ENCODE assay signal across 13 cellular contexts in genomic region chr1:61638296-61638695, GRCh38.
DNase-seq lines count a peak whose midpoint lies in the region; ATAC-seq and TF ChIP-seq lines count a peak whose summit lies in the region.
"Had no signal": no experiment of that assay in that cellular context is flagged by ENCODE, and none has a peak within 500 bp of the region (broad histone marks: within the 10 kb centered on the region; RNA-seq: fewer than 3 reads in every experiment).

No MANE protein-coding gene starts in this region.

- peak; percentile 63 for TF ChIP-seq EP300 in ovary (IDR thresholded peaks at IDR 0.05)

- H2AFZ ChIP-seq in ACC112 (ENCODE audit: low read length, unreplicated experiment): no peak overlapping the region

- H3K36me3 ChIP-seq in ACC112 (ENCODE audit: insufficient read depth, low read length): no peaks in the 10 kb centered on the region
- H3K36me3 ChIP-seq in ovary: no peaks in the 10 kb centered on the region

- no peak for TF ChIP-seq POLR2A in ovary (IDR thresholded peaks at IDR 0.05)

- H3K27me3 ChIP-seq in ACC112 (ENCODE audit: insufficient read depth, low read length) (no peaks in the 10 kb centered on the region), ovary (no peaks in the 10 kb centered on the region)
- H3K27me3 ChIP-seq: foreskin keratinocyte had no signal

- H3K4me3 ChIP-seq in ACC112 (ENCODE audit: low read depth, low read length) (no peak overlapping the region), ovary (no peak overlapping the region)

- TF ChIP-seq CTCF in ovary (IDR thresholded peaks at IDR 0.05): no peak

- H3K79me2 ChIP-seq in ACC112 (ENCODE audit: control insufficient read depth, insufficient read depth, low read length, unreplicated experiment): no peaks in the 10 kb centered on the region

- peak; percentile 98 for DNase-seq in fibroblast of the conjunctiva (ENCODE audit: low read depth)
- DNase-seq in ovary: peak in 1 of 5 donors; percentile 34
- DNase-seq in HuH-7 (ENCODE audit: low spot score): no peak
- DNase-seq in NCI-H1105 (lab: John Stamatoyannopoulos, UW): no peak
- DNase-seq: activated CD8-positive, alpha-beta memory T cell treated with anti-CD3 and anti-CD28 coated beads for 24 hours; DMS79 treated with DMSO at 0.1 percent for 48 hours; foreskin keratinocyte; T1000 had no signal

- ATAC-seq in SK-N-SH treated with all-trans-retinoic acid at 6 μM for 48 hours (peak; percentile 67), HG03095 (IDR thresholded peaks at IDR 0.05; ENCODE audit: unreplicated experiment) (no peak), HG02678 (IDR thresholded peaks at IDR 0.05; ENCODE audit: unreplicated experiment) (no peak)
- ATAC-seq: foreskin keratinocyte, Panc1 had no signal

- intact Hi-C loops in ovary (cut with DNase I): loop anchor here in 2 of 4 donors (5.0 kb wide), 2 partner anchors 186 to 586 kb away; no protein-coding TSS in a partner anchor

- H3K27ac ChIP-seq in ACC112 (ENCODE audit: low read depth, low read length) (peak overlapping the region; percentile 45), ovary (peak overlapping the region in 1 of 2 donors; percentile 53)
- H3K27ac ChIP-seq: foreskin keratinocyte had no signal

- H3K4me1 ChIP-seq in ACC112 (ENCODE audit: control insufficient read depth, insufficient read depth, low read length, unreplicated experiment) (peaks cover 8% of the 10 kb centered on the region), ovary (ENCODE audit: insufficient read depth) (peaks cover 18% of the 10 kb centered on the region)
- H3K4me1 ChIP-seq: foreskin keratinocyte had no signal

- H3K9me3 ChIP-seq in ovary: no peaks in the 10 kb centered on the region

- 9 to 20% (median 18%) methylated on average over 2 of the region's 2 CpGs for WGBS in ovary, 3 donors

TF ChIP-seq in SK-N-SH treated with all-trans-retinoic acid at 6 μM for 48 hours, 23 proteins besides CTCF, POLR2A, EP300 and RAD21:
- TF ChIP-seq CREB5 (CRISPR knock-in tag; IDR thresholded peaks at IDR 0.05; ENCODE audit: low read depth): no peak
- no peak for TF ChIP-seq PPARA (CRISPR knock-in tag; IDR thresholded peaks at IDR 0.05; ENCODE audit: borderline replicate concordance)
- TF ChIP-seq ARNTL (CRISPR knock-in tag; IDR thresholded peaks at IDR 0.05; ENCODE audit: borderline replicate concordance, low read depth): no peak
- TF ChIP-seq ZNF8 (CRISPR knock-in tag; IDR thresholded peaks at IDR 0.05): no peak
- TF ChIP-seq PATZ1 (CRISPR knock-in tag; IDR thresholded peaks at IDR 0.05; ENCODE audit: borderline replicate concordance): no peak
- no peak for TF ChIP-seq TOX (CRISPR knock-in tag; IDR thresholded peaks at IDR 0.05; ENCODE audit: borderline replicate concordance)
- TF ChIP-seq OSR1 (CRISPR knock-in tag; IDR thresholded peaks at IDR 0.05): no peak
- TF ChIP-seq ZFP30 (CRISPR knock-in tag; IDR thresholded peaks at IDR 0.05): no peak
- no peak for TF ChIP-seq BACH2 (CRISPR knock-in tag; IDR thresholded peaks at IDR 0.05; ENCODE audit: borderline replicate concordance)
- TF ChIP-seq CSDC2 (CRISPR knock-in tag; IDR thresholded peaks at IDR 0.05): no peak
- no peak for TF ChIP-seq ZFP3 (CRISPR knock-in tag; IDR thresholded peaks at IDR 0.05)
- TF ChIP-seq POU6F1 (CRISPR knock-in tag; IDR thresholded peaks at IDR 0.05; ENCODE audit: borderline replicate concordance, low read depth): no peak
- no peak for TF ChIP-seq TSHZ2 (CRISPR knock-in tag; IDR thresholded peaks at IDR 0.05)
- TF ChIP-seq TCF4 (CRISPR knock-in tag; IDR thresholded peaks at IDR 0.05; ENCODE audit: borderline replicate concordance): no peak
- no peak for TF ChIP-seq SNAI2 (CRISPR knock-in tag; IDR thresholded peaks at IDR 0.05)
- no peak for TF ChIP-seq ISL1 (CRISPR knock-in tag; IDR thresholded peaks at IDR 0.05)
- TF ChIP-seq CSRNP3 (CRISPR knock-in tag; IDR thresholded peaks at IDR 0.05): no peak
- no peak for TF ChIP-seq ZNF70 (CRISPR knock-in tag; IDR thresholded peaks at IDR 0.05)
- TF ChIP-seq RARB (CRISPR knock-in tag; IDR thresholded peaks at IDR 0.05): no peak
- TF ChIP-seq ESRRG (CRISPR knock-in tag; IDR thresholded peaks at IDR 0.05): no peak
